8 cellular contexts compared by ENCODE assay signal in the genomic region with DNA sequence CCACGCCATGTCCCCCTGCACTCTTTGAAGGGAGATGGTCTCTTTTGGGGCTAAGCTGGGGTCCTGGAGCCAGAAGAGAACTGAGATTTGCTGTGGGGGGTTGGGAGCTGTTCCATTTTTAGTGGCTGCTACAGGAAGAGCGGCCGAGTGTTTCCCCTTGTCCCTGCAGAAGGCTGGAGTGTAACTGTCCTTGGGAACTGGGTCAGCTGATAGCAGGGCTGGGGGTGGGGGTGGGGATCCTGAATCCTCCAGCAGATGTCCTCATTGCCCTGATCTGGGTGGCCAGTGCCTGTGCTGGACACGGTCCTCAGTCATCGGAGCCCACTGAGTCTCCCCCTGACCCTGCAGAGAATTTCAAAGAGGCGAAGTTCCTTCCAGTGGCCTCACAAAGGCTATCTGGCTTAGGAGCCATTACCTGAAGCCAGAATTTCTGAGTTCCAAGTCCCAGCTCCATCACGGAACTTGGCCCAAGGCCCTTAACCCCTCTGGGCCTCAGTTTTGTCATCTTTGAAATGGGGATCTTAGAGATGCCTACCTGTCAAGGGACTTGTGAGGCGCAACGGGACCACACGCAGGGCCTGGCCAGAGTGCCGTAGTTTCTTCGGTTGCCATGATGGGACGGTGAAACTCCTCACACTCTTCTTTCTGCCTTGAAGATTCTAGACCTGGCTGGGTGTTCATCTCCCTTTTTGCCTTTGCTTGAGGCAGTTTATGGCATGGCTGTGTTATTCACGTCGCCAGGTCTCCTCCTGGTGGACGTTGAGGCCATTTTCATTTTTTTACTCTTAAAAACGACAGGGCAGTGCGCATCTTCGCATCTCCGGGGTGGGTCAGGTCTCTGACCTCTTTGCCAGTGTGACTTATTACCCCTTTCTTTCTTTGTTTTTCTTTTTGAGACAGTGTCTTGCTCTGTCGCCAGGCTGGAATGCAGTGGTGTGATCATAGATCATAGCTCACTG. TPM values are rescaled to one million over a fixed set of nuclear protein-coding genes. Genes with fewer than 3 reads are reported as not detected.
DNase-seq lines count a peak whose midpoint lies in the region; ATAC-seq and TF ChIP-seq lines count a peak whose summit lies in the region.

No MANE protein-coding gene starts in this region.

- H3K4me3 ChIP-seq in dorsolateral prefrontal cortex (peak overlapping the region in 21 of 59 donors; percentile 1 to 40 (median 18)), vagina (no peak overlapping the region)

- H3K27me3 ChIP-seq in dorsolateral prefrontal cortex (no peaks in the 10 kb centered on the region), vagina (no peaks in the 10 kb centered on the region)

- ATAC-seq in GM19023 (IDR thresholded peaks at IDR 0.05; ENCODE audit: unreplicated experiment): no peak
- no peak for ATAC-seq in HG02642 (IDR thresholded peaks at IDR 0.05; ENCODE audit: poor library complexity, unreplicated experiment)

- H3K9me3 ChIP-seq in vagina: no peaks in the 10 kb centered on the region

- intact Hi-C loops in dorsolateral prefrontal cortex (cut with DNase I) (loop anchor here (1.0 to 10.0 kb wide), 5 partner anchors 52 to 185 kb away; a partner anchor contains a TSS), vagina (cut with DNase I) (no loop called here)

- peak; percentile 86 for DNase-seq in Ammon's horn (ENCODE audit: low spot score)
- DNase-seq in NAMALWA (ENCODE audit: low spot score): peak; percentile 33
- peak; percentile 59 to 78 (median 67) for DNase-seq in dorsolateral prefrontal cortex
- peak; percentile 92 for DNase-seq in medulla oblongata (ENCODE audit: extremely low spot score)
- no peak for DNase-seq in vagina (ENCODE audit: extremely low spot score in 2 of 2)
- DNase-seq in stimulated activated CD4-positive, alpha-beta T cell treated with anti-CD3 and anti-CD28 coated beads, Interleukin-4, amount 100 ng/mL, for 4 hours: no peak

- H3K4me1 ChIP-seq in vagina: peaks cover 44% of the 10 kb centered on the region

- TF ChIP-seq CTCF in dorsolateral prefrontal cortex (IDR thresholded peaks at IDR 0.05 in 54 of 56, conservative IDR thresholded peaks at IDR 0.05 in 2 of 56; ENCODE audit: low read depth in 1 of 56, partially characterized antibody in 56 of 56) (peak in 49 of 56 donors; percentile 6 to 73 (median 46)), vagina (IDR thresholded peaks at IDR 0.05) (peak in 1 of 3 experiments; percentile 19)

- no peak for TF ChIP-seq POLR2A in vagina (IDR thresholded peaks at IDR 0.05)

- peak overlapping the region; percentile 60 to 97 (median 92) for H3K27ac ChIP-seq in dorsolateral prefrontal cortex
- peak overlapping the region; percentile 53 for H3K27ac ChIP-seq in vagina

- H3K36me3 ChIP-seq in vagina: peaks cover 0 to 26% of the 10 kb centered on the region in 2 donors

RNA-seq across cellular contexts. Expression of a gene that starts 51.9 kb away (rescaled TPM):
- 100 to 1,000 TPM in 115 of 120 experiments, 10 to 100 TPM in 5; 88.3 to 281 (median 146) TPM for total RNA-seq in dorsolateral prefrontal cortex
- 128 TPM for total RNA-seq in vagina

Comparison
In these comparisons a context has a peak if more than half of its experiments do, and no peak if none do; other contexts are left out.
1. DNase-seq: peak in Ammon's horn (single experiment), NAMALWA (single experiment), dorsolateral prefrontal cortex (10 of 10) and medulla oblongata (single experiment); none in vagina (0 of 2) and stimulated activated CD4-positive, alpha-beta T cell treated with anti-CD3 and anti-CD28 coated beads, Interleukin-4, amount 100 ng/mL, for 4 hours (0 of 2).